ENCODE assay signal across 32 cellular contexts in genomic region chr11:94661444-94661843, GRCh38.
"Had no signal": no experiment of that assay in that cellular context is flagged by ENCODE, and none has a peak within 500 bp of the region (broad histone marks: within the 10 kb centered on the region; RNA-seq: fewer than 3 reads in every experiment).

No MANE protein-coding gene starts in this region.

- H3K4me3 ChIP-seq: adrenal gland, body of pancreas, breast epithelium, Peyer's patch, SJSA1 had no signal

- H3K27me3 ChIP-seq: adrenal gland, body of pancreas, breast epithelium, Peyer's patch, SJSA1 had no signal

- H3K9me3 ChIP-seq: adrenal gland, body of pancreas, Peyer's patch, SJSA1, SK-N-SH had no signal

- H3K36me3 Mint-ChIP-seq: activated CD8-positive, alpha-beta memory T cell treated with anti-CD3 and anti-CD28 coated beads, Interleukin-2, amount 10 ng/mL, durations not matched to agents 7 days and 5 days had no signal

- H3K4me1 ChIP-seq: adrenal gland, breast epithelium, Peyer's patch, SJSA1 had no signal

- H3K36me3 ChIP-seq: adrenal gland, breast epithelium, Peyer's patch, SJSA1 had no signal

- DNase-seq: activated CD4-positive, alpha-beta memory T cell treated with anti-CD3 and anti-CD28 coated beads, Interleukin-2, amount 10 ng/mL, durations not matched to agents 7 days and 5 days; activated CD4-positive, alpha-beta T cell treated with anti-CD3 and anti-CD28 coated beads for 36 hours; activated CD8-positive, alpha-beta memory T cell treated with anti-CD3 and anti-CD28 coated beads for 24 hours; activated CD8-positive, alpha-beta memory T cell treated with anti-CD3 and anti-CD28 coated beads, Interleukin-2, amount 10 ng/mL, durations not matched to agents 7 days and 5 days; activated effector memory CD4-positive, alpha-beta T cell treated with anti-CD3 and anti-CD28 coated beads, Interleukin-2, amount 50 U/mL, for 16 hours; activated naive CD4-positive, alpha-beta T cell; activated naive CD4-positive, alpha-beta T cell treated with anti-CD3 and anti-CD28 coated beads, Interleukin-2, amount 50 U/mL, for 16 hours; activated T-cell treated with anti-CD3 and anti-CD28 coated beads, Interleukin-2, amount 50 U/mL, for 1 hour; activated T-cell treated with anti-CD3 and anti-CD28 coated beads, Interleukin-2, amount 50 U/mL, for 72 hours; adrenal gland; body of pancreas; NCI-H1105; NCI-H1417 treated with DMSO at 0.1 percent for 48 hours; NCI-H1694; NCI-H1930; NCI-H2081 treated with DMSO at 0.1 percent for 48 hours; NCI-H226; NCI-H446 treated with DMSO at 0.1 percent for 48 hours; NCI-H524 treated with DMSO at 0.1 percent for 48 hours; NK-92 treated with Interleukin-12 subunit alpha and Interleukin-12 subunit beta, amount 100 ng/mL, for 24 hours; Peyer's patch; RPMI8226; SHP77 treated with DMSO at 0.1 percent for 48 hours; SK-N-SH had no signal

- ATAC-seq: activated CD4-positive, alpha-beta T cell treated with anti-CD3 and anti-CD28 coated beads for 36 hours; activated CD4-positive, CD25-positive, alpha-beta regulatory T cell treated with anti-CD3 and anti-CD28 coated beads, Interleukin-2, amount 50 U/mL, for 24 hours; activated CD8-positive, alpha-beta memory T cell treated with anti-CD3 and anti-CD28 coated beads, Interleukin-2, amount 10 ng/mL, durations not matched to agents 7 days and 5 days; activated T-helper 17 cell treated with anti-CD3 and anti-CD28 coated beads, Interleukin-2, amount 50 U/mL, for 72 hours; body of pancreas had no signal

- H3K9me2 ChIP-seq: SK-N-SH had no signal

- FAIRE-seq: astrocyte, TTC549 had no signal

- H3K9ac ChIP-seq: SK-N-SH had no signal

- H3K27ac Mint-ChIP-seq: activated CD4-positive, alpha-beta memory T cell treated with anti-CD3 and anti-CD28 coated beads, Interleukin-2, amount 10 ng/mL, durations not matched to agents 7 days and 5 days; activated CD4-positive, alpha-beta T cell treated with anti-CD3 and anti-CD28 coated beads for 36 hours; activated CD8-positive, alpha-beta memory T cell treated with anti-CD3 and anti-CD28 coated beads, Interleukin-2, amount 10 ng/mL, durations not matched to agents 7 days and 5 days; activated T-cell treated with anti-CD3 and anti-CD28 coated beads, Interleukin-2, amount 50 U/mL, for 72 hours; activated T-helper 17 cell treated with anti-CD3 and anti-CD28 coated beads, Interleukin-2, amount 50 U/mL, for 72 hours; T-helper 1 cell treated with Interleukin-12 subunit alpha and Interleukin-12 subunit beta and Interleukin-4 antibody, amounts not matched to agents 30 μg/mL and 1 μg/mL, for 36 hours; T-helper 2 cell treated with Interferon-gamma antibody and Interleukin-4, amounts not matched to agents 5 μg/mL and 100 μg/mL, for 36 hours had no signal

- H3K4me2 ChIP-seq: SK-N-SH had no signal

- H3K27ac ChIP-seq: adrenal gland, body of pancreas, breast epithelium, Peyer's patch, SJSA1 had no signal

- H3K4me1 Mint-ChIP-seq: activated CD4-positive, alpha-beta memory T cell treated with anti-CD3 and anti-CD28 coated beads, Interleukin-2, amount 10 ng/mL, durations not matched to agents 7 days and 5 days; activated CD4-positive, alpha-beta T cell treated with anti-CD3 and anti-CD28 coated beads for 36 hours; activated T-helper 17 cell treated with anti-CD3 and anti-CD28 coated beads, Interleukin-2, amount 50 U/mL, for 72 hours had no signal

- H3K9me3 Mint-ChIP-seq: activated CD4-positive, alpha-beta memory T cell treated with anti-CD3 and anti-CD28 coated beads, Interleukin-2, amount 10 ng/mL, durations not matched to agents 7 days and 5 days; activated T-cell treated with anti-CD3 and anti-CD28 coated beads, Interleukin-2, amount 50 U/mL, for 72 hours; activated T-helper 17 cell treated with anti-CD3 and anti-CD28 coated beads, Interleukin-2, amount 50 U/mL, for 72 hours; T-helper 1 cell treated with Interleukin-12 subunit alpha and Interleukin-12 subunit beta and Interleukin-4 antibody, amounts not matched to agents 30 μg/mL and 1 μg/mL, for 36 hours; T-helper 2 cell treated with Interferon-gamma antibody and Interleukin-4, amounts not matched to agents 5 μg/mL and 100 μg/mL, for 36 hours had no signal

- H3K4me3 Mint-ChIP-seq: activated CD4-positive, alpha-beta memory T cell treated with anti-CD3 and anti-CD28 coated beads, Interleukin-2, amount 10 ng/mL, durations not matched to agents 7 days and 5 days; activated CD4-positive, alpha-beta T cell treated with anti-CD3 and anti-CD28 coated beads for 36 hours; activated CD8-positive, alpha-beta memory T cell treated with anti-CD3 and anti-CD28 coated beads, Interleukin-2, amount 10 ng/mL, durations not matched to agents 7 days and 5 days; activated T-cell treated with anti-CD3 and anti-CD28 coated beads, Interleukin-2, amount 50 U/mL, for 72 hours; activated T-helper 17 cell treated with anti-CD3 and anti-CD28 coated beads, Interleukin-2, amount 50 U/mL, for 72 hours; T-helper 1 cell treated with Interleukin-12 subunit alpha and Interleukin-12 subunit beta and Interleukin-4 antibody, amounts not matched to agents 30 μg/mL and 1 μg/mL, for 36 hours; T-helper 2 cell treated with Interferon-gamma antibody and Interleukin-4, amounts not matched to agents 5 μg/mL and 100 μg/mL, for 36 hours had no signal
